In the genomic region with DNA sequence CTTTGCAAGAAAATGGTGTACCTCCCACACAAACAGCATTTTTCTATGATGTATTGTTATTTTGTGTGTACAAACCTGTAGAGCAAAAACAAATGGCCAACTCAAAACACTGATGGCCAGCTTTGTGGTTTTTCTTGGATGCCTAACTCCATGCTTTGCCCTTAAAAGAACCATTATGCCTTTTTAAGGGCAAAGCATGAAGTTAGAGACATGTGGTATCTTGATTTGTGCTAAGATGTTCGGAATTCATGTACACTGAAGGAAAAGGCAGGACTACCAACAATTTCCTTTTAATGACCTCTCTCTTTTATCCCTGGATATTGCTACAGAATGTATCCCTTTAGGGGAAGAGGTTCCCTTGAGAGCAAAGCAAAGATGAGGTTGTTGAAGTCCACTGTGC, we compare ENCODE assay signal across 24 cellular contexts.
"Had no signal": no experiment of that assay in that cellular context is flagged by ENCODE, and none has a peak within 500 bp of the region (broad histone marks: within the 10 kb centered on the region; RNA-seq: fewer than 3 reads in every experiment).

No MANE protein-coding gene starts in this region.

- H3K9me3 ChIP-seq: breast epithelium, SJCRH30 had no signal

- H3K27ac ChIP-seq: breast epithelium, KMS-11, SJCRH30 had no signal

- DNase-seq: activated CD4-positive, alpha-beta T cell treated with anti-CD3 and anti-CD28 coated beads for 48 hours; activated CD4-positive, alpha-beta T cell treated with anti-CD3 and anti-CD28 coated beads, Interleukin-2, amount 50 U/mL, for 4 hours; activated CD8-positive, alpha-beta T cell treated with anti-CD3 and anti-CD28 coated beads, Interleukin-2, amount 10 ng/mL, durations not matched to agents 7 days and 5 days; activated effector memory CD4-positive, alpha-beta T cell treated with Interleukin-2 at 50 U/mL for 16 hours; activated naive CD4-positive, alpha-beta T cell; activated naive CD8-positive, alpha-beta T cell treated with anti-CD3 and anti-CD28 coated beads, Interleukin-2, amount 50 U/mL, for 24 hours; activated T-cell treated with anti-CD3 and anti-CD28 coated beads, Interleukin-2, amount 50 U/mL, for 24 hours; amygdala; caudate nucleus; NCI-H1048; NCI-H146; NCI-H187 treated with DMSO at 0.1 percent for 48 hours; NCI-H2081 treated with DMSO at 0.1 percent for 48 hours; NCI-H2171 treated with DMSO at 0.1 percent for 48 hours; NCI-H226; NCI-H526 treated with DMSO at 0.1 percent for 48 hours; NCI-H82; RPMI8226; SJCRH30 had no signal

- ATAC-seq: activated CD4-positive, CD25-positive, alpha-beta regulatory T cell treated with anti-CD3 and anti-CD28 coated beads, Interleukin-2, amount 50 U/mL, for 24 hours; activated CD8-positive, alpha-beta T cell treated with anti-CD3 and anti-CD28 coated beads, Interleukin-2, amount 10 ng/mL, durations not matched to agents 7 days and 5 days; activated naive CD4-positive, alpha-beta T cell treated with anti-CD3 and anti-CD28 coated beads, Interleukin-2, amount 50 U/mL, for 72 hours; activated naive CD8-positive, alpha-beta T cell treated with anti-CD3 and anti-CD28 coated beads, Interleukin-2, amount 50 U/mL, for 24 hours; Right ventricle myocardium inferior had no signal

- H3K4me1 ChIP-seq: breast epithelium, SJCRH30 had no signal

- H3K36me3 ChIP-seq: breast epithelium, SJCRH30 had no signal

- H3K9ac ChIP-seq: KMS-11 had no signal

- H3K4me3 ChIP-seq: breast epithelium, SJCRH30 had no signal

- H3K4me2 ChIP-seq: KMS-11 had no signal

- H3K27me3 ChIP-seq: breast epithelium, SJCRH30 had no signal
